Comparison of ENCODE assay signal across 1 cellular context in the genomic region with DNA sequence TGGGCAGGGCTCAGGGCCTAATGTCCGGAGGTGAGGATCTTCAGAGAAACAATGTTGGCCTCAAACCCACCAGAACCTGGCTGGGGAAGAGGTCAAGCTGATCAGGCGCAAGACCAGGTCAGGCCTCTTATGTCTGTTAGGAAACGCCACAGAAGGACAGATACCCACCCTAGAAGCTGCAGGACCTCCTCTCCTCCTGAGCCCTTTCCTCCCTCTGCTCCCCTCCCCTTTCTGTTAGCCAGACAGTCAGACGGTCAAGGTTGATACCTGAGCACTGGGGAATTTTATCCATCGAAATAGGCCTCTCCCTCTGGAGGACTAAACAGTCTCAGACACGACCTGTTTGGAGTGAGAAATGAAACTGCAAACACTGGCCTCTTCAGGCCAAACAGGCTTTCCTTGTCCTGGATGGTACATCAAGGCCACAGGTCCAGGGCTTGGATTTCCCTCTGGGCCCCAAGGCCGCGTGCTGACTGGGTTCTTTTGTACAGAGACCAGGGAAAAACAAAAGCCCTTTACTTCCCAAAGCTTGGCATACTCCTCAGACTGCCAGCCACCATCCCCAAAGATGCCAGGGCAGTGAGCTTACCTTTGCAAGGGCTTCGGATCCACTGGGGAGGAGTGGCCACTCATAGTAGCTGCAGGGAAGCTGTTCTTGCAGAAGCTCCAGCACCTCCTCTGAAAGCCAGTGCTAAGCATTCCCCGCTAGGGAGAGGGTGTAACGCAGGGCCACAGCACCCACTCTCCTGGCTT.
TF ChIP-seq lines count a peak whose summit lies in the region.

No MANE protein-coding gene starts in this region.

TF ChIP-seq in HepG2, 621 proteins besides CTCF, POLR2A, EP300 and RAD21 (continued from another document and continues in another):
- TF ChIP-seq, protein P1, sequence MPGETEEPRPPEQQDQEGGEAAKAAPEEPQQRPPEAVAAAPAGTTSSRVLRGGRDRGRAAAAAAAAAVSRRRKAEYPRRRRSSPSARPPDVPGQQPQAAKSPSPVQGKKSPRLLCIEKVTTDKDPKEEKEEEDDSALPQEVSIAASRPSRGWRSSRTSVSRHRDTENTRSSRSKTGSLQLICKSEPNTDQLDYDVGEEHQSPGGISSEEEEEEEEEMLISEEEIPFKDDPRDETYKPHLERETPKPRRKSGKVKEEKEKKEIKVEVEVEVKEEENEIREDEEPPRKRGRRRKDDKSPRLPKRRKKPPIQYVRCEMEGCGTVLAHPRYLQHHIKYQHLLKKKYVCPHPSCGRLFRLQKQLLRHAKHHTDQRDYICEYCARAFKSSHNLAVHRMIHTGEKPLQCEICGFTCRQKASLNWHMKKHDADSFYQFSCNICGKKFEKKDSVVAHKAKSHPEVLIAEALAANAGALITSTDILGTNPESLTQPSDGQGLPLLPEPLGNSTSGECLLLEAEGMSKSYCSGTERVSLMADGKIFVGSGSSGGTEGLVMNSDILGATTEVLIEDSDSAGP (CRISPR knock-in tag; IDR thresholded peaks at IDR 0.05; ENCODE audit: borderline replicate concordance) = peak; percentile 59; the same call in 1 of the 2 replicates
- TF ChIP-seq ZNF484 (CRISPR knock-in tag; IDR thresholded peaks at IDR 0.05; ENCODE audit: borderline replicate concordance, low read depth) = no peak
- TF ChIP-seq, protein P2, sequence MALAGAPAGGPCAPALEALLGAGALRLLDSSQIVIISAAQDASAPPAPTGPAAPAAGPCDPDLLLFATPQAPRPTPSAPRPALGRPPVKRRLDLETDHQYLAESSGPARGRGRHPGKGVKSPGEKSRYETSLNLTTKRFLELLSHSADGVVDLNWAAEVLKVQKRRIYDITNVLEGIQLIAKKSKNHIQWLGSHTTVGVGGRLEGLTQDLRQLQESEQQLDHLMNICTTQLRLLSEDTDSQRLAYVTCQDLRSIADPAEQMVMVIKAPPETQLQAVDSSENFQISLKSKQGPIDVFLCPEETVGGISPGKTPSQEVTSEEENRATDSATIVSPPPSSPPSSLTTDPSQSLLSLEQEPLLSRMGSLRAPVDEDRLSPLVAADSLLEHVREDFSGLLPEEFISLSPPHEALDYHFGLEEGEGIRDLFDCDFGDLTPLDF (CRISPR knock-in tag; IDR thresholded peaks at IDR 0.05) = no peak
- TF ChIP-seq, protein P3, sequence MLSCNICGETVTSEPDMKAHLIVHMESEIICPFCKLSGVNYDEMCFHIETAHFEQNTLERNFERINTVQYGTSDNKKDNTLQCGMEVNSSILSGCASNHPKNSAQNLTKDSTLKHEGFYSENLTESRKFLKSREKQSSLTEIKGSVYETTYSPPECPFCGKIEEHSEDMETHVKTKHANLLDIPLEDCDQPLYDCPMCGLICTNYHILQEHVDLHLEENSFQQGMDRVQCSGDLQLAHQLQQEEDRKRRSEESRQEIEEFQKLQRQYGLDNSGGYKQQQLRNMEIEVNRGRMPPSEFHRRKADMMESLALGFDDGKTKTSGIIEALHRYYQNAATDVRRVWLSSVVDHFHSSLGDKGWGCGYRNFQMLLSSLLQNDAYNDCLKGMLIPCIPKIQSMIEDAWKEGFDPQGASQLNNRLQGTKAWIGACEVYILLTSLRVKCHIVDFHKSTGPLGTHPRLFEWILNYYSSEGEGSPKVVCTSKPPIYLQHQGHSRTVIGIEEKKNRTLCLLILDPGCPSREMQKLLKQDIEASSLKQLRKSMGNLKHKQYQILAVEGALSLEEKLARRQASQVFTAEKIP (CRISPR knock-in tag; IDR thresholded peaks at IDR 0.05; ENCODE audit: borderline replicate concordance) = no peak
- TF ChIP-seq ZFP1 (CRISPR knock-in tag; IDR thresholded peaks at IDR 0.05) = peak; percentile 81; the same call in 1 of the 2 replicates
- TF ChIP-seq, protein P4, sequence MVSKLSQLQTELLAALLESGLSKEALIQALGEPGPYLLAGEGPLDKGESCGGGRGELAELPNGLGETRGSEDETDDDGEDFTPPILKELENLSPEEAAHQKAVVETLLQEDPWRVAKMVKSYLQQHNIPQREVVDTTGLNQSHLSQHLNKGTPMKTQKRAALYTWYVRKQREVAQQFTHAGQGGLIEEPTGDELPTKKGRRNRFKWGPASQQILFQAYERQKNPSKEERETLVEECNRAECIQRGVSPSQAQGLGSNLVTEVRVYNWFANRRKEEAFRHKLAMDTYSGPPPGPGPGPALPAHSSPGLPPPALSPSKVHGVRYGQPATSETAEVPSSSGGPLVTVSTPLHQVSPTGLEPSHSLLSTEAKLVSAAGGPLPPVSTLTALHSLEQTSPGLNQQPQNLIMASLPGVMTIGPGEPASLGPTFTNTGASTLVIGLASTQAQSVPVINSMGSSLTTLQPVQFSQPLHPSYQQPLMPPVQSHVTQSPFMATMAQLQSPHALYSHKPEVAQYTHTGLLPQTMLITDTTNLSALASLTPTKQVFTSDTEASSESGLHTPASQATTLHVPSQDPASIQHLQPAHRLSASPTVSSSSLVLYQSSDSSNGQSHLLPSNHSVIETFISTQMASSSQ (IDR thresholded peaks at IDR 0.05; ENCODE audit: low read depth) = no peak
- TF ChIP-seq, protein P4 (CRISPR knock-in tag; IDR thresholded peaks at IDR 0.05; ENCODE audit: borderline replicate concordance) = peak; percentile 71; the same call in 1 of the 2 replicates
- TF ChIP-seq, protein P5, sequence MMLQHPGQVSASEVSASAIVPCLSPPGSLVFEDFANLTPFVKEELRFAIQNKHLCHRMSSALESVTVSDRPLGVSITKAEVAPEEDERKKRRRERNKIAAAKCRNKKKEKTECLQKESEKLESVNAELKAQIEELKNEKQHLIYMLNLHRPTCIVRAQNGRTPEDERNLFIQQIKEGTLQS (CRISPR knock-in tag; IDR thresholded peaks at IDR 0.05) = no peak
- TF ChIP-seq, protein P6, sequence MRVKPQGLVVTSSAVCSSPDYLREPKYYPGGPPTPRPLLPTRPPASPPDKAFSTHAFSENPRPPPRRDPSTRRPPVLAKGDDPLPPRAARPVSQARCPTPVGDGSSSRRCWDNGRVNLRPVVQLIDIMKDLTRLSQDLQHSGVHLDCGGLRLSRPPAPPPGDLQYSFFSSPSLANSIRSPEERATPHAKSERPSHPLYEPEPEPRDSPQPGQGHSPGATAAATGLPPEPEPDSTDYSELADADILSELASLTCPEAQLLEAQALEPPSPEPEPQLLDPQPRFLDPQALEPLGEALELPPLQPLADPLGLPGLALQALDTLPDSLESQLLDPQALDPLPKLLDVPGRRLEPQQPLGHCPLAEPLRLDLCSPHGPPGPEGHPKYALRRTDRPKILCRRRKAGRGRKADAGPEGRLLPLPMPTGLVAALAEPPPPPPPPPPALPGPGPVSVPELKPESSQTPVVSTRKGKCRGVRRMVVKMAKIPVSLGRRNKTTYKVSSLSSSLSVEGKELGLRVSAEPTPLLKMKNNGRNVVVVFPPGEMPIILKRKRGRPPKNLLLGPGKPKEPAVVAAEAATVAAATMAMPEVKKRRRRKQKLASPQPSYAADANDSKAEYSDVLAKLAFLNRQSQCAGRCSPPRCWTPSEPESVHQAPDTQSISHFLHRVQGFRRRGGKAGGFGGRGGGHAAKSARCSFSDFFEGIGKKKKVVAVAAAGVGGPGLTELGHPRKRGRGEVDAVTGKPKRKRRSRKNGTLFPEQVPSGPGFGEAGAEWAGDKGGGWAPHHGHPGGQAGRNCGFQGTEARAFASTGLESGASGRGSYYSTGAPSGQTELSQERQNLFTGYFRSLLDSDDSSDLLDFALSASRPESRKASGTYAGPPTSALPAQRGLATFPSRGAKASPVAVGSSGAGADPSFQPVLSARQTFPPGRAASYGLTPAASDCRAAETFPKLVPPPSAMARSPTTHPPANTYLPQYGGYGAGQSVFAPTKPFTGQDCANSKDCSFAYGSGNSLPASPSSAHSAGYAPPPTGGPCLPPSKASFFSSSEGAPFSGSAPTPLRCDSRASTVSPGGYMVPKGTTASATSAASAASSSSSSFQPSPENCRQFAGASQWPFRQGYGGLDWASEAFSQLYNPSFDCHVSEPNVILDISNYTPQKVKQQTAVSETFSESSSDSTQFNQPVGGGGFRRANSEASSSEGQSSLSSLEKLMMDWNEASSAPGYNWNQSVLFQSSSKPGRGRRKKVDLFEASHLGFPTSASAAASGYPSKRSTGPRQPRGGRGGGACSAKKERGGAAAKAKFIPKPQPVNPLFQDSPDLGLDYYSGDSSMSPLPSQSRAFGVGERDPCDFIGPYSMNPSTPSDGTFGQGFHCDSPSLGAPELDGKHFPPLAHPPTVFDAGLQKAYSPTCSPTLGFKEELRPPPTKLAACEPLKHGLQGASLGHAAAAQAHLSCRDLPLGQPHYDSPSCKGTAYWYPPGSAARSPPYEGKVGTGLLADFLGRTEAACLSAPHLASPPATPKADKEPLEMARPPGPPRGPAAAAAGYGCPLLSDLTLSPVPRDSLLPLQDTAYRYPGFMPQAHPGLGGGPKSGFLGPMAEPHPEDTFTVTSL (CRISPR knock-in tag; IDR thresholded peaks at IDR 0.05; ENCODE audit: borderline replicate concordance) = peak; percentile 63; the same call in 1 of the 2 replicates
- TF ChIP-seq KDM6A (CRISPR knock-in tag; IDR thresholded peaks at IDR 0.05; ENCODE audit: low read depth) = peak; percentile 37; the same call in 1 of the 2 replicates
- no peak for TF ChIP-seq FOXP1 (IDR thresholded peaks at IDR 0.05)
- TF ChIP-seq FOXP1 (CRISPR knock-in tag; IDR thresholded peaks at IDR 0.05) = peak; percentile 78
- no peak; the same call in 1 of the 2 replicates for TF ChIP-seq ZBTB38 (CRISPR knock-in tag; IDR thresholded peaks at IDR 0.05)
- TF ChIP-seq ZNF615 (CRISPR knock-in tag; IDR thresholded peaks at IDR 0.05; ENCODE audit: borderline replicate concordance) = no peak
- TF ChIP-seq, protein P7, sequence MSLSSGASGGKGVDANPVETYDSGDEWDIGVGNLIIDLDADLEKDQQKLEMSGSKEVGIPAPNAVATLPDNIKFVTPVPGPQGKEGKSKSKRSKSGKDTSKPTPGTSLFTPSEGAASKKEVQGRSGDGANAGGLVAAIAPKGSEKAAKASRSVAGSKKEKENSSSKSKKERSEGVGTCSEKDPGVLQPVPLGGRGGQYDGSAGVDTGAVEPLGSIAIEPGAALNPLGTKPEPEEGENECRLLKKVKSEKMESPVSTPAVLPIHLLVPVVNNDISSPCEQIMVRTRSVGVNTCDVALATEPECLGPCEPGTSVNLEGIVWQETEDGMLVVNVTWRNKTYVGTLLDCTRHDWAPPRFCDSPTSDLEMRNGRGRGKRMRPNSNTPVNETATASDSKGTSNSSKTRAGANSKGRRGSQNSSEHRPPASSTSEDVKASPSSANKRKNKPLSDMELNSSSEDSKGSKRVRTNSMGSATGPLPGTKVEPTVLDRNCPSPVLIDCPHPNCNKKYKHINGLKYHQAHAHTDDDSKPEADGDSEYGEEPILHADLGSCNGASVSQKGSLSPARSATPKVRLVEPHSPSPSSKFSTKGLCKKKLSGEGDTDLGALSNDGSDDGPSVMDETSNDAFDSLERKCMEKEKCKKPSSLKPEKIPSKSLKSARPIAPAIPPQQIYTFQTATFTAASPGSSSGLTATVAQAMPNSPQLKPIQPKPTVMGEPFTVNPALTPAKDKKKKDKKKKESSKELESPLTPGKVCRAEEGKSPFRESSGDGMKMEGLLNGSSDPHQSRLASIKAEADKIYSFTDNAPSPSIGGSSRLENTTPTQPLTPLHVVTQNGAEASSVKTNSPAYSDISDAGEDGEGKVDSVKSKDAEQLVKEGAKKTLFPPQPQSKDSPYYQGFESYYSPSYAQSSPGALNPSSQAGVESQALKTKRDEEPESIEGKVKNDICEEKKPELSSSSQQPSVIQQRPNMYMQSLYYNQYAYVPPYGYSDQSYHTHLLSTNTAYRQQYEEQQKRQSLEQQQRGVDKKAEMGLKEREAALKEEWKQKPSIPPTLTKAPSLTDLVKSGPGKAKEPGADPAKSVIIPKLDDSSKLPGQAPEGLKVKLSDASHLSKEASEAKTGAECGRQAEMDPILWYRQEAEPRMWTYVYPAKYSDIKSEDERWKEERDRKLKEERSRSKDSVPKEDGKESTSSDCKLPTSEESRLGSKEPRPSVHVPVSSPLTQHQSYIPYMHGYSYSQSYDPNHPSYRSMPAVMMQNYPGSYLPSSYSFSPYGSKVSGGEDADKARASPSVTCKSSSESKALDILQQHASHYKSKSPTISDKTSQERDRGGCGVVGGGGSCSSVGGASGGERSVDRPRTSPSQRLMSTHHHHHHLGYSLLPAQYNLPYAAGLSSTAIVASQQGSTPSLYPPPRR (CRISPR knock-in tag; IDR thresholded peaks at IDR 0.05; ENCODE audit: borderline replicate concordance) = peak; percentile 71; the same call in 1 of the 2 replicates
- no peak for TF ChIP-seq SIN3B (IDR thresholded peaks at IDR 0.05; ENCODE audit: low read length)
- no peak for TF ChIP-seq ATM (IDR thresholded peaks at IDR 0.05; ENCODE audit: borderline replicate concordance)
- peak; percentile 90 for TF ChIP-seq ZNF33B (CRISPR knock-in tag; IDR thresholded peaks at IDR 0.05)
- no peak for TF ChIP-seq SNAPC2 (CRISPR knock-in tag; IDR thresholded peaks at IDR 0.05)
- TF ChIP-seq PRMT3 (CRISPR knock-in tag; IDR thresholded peaks at IDR 0.05; ENCODE audit: borderline replicate concordance, low read depth) = no peak
- no peak for TF ChIP-seq CCAR2 (optimal IDR thresholded peaks at IDR 0.05; ENCODE audit: low read depth, low read length)
- TF ChIP-seq ZNF230 (CRISPR knock-in tag; IDR thresholded peaks at IDR 0.05) = no peak
- peak; percentile 92 for TF ChIP-seq PITX1 (CRISPR knock-in tag; IDR thresholded peaks at IDR 0.05)
- TF ChIP-seq, protein P8, sequence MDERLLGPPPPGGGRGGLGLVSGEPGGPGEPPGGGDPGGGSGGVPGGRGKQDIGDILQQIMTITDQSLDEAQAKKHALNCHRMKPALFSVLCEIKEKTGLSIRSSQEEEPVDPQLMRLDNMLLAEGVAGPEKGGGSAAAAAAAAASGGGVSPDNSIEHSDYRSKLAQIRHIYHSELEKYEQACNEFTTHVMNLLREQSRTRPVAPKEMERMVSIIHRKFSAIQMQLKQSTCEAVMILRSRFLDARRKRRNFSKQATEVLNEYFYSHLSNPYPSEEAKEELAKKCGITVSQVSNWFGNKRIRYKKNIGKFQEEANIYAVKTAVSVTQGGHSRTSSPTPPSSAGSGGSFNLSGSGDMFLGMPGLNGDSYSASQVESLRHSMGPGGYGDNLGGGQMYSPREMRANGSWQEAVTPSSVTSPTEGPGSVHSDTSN (CRISPR knock-in tag; IDR thresholded peaks at IDR 0.05) = no peak
- TF ChIP-seq ZNF468 (CRISPR knock-in tag; IDR thresholded peaks at IDR 0.05) = no peak
- TF ChIP-seq ZNF501 (CRISPR knock-in tag; IDR thresholded peaks at IDR 0.05) = peak; percentile 46
- TF ChIP-seq SMC3 (IDR thresholded peaks at IDR 0.05; ENCODE audit: low read length) = peak; percentile 53; the same call in 1 of the 2 replicates
- TF ChIP-seq KDM1A (CRISPR knock-in tag; IDR thresholded peaks at IDR 0.05) = peak; percentile 48
- no peak for TF ChIP-seq MATR3 (CRISPR knock-in tag; IDR thresholded peaks at IDR 0.05)
- peak; percentile 86 for TF ChIP-seq ZNF350 (CRISPR knock-in tag; IDR thresholded peaks at IDR 0.05; ENCODE audit: borderline replicate concordance, low read depth)
- TF ChIP-seq TCF12 (IDR thresholded peaks at IDR 0.05) = no peak
- no peak; the same call in 1 of the 2 replicates for TF ChIP-seq TCF12 (CRISPR knock-in tag; IDR thresholded peaks at IDR 0.05)
- peak; percentile 80 for TF ChIP-seq SALL1 (CRISPR knock-in tag; IDR thresholded peaks at IDR 0.05)
- no peak for TF ChIP-seq SP1 (IDR thresholded peaks at IDR 0.05)
- 0 out of 2 replicates have a peak, but pooled peaks have one; percentile 21 for TF ChIP-seq SP1 (CRISPR knock-in tag; IDR thresholded peaks at IDR 0.05)
